6 cellular contexts compared by ENCODE assay signal in genomic region chr1:46341222-46342083, GRCh38. TPM values are rescaled to one million over a fixed set of nuclear protein-coding genes. Genes with fewer than 3 reads are reported as not detected.
DNase-seq lines count a peak whose midpoint lies in the region; ATAC-seq, FAIRE-seq and TF ChIP-seq lines count a peak whose summit lies in the region.

No MANE protein-coding gene starts in this region.

- peaks cover 14% of the 10 kb centered on the region for H3K4me1 ChIP-seq in A549
- peaks cover 7 to 9% of the 10 kb centered on the region in 2 donors for H3K4me1 ChIP-seq in kidney (ENCODE audit: control insufficient read depth in 1 of 2, insufficient read depth in 1 of 2, low read depth in 1 of 2, low read length in 2 of 2)

- H3K9ac ChIP-seq in kidney (ENCODE audit: low read length in 2 of 2), result peak overlapping the region; percentile 50 to 98

- no peak for TF ChIP-seq EP300 in A549 (IDR thresholded peaks at IDR 0.05)

- no peak for TF ChIP-seq CTCF in A549 (IDR thresholded peaks at IDR 0.05)
- TF ChIP-seq CTCF in WI38 (IDR thresholded peaks at IDR 0.05; ENCODE audit: low read depth, low read length), result no peak
- no peak for TF ChIP-seq CTCF in kidney (IDR thresholded peaks at IDR 0.05; ENCODE audit: borderline replicate concordance, extremely low read depth, insufficient read depth)

- WGBS in A549 (ENCODE audit: missing lambda C conversion rate), result 73% methylated on average over 29 of the region's 31 CpGs

- H3K9me3 ChIP-seq in A549 (no peaks in the 10 kb centered on the region), kidney (ENCODE audit: control insufficient read depth in 1 of 2, low read length in 2 of 2) (no peaks in the 10 kb centered on the region)

- no peak for DNase-seq in A549 (ENCODE audit: low read depth in 1 of 2, low spot score in 1 of 2)
- DNase-seq in kidney, result no peak
- no peak for DNase-seq in NCI-H1436 (lab: John Stamatoyannopoulos, UW)

- TF ChIP-seq POLR2A in A549 (IDR thresholded peaks at IDR 0.05; ENCODE audit: low read length), result no peak

- peak overlapping the region; percentile 99 for H3K4me2 ChIP-seq in A549

- H3K27ac ChIP-seq in A549, result peak overlapping the region; percentile 92 to 94
- H3K27ac ChIP-seq in kidney (ENCODE audit: low read depth in 2 of 2, low read length in 2 of 2), result peak overlapping the region; percentile 98

- no peak for TF ChIP-seq RAD21 in A549 (conservative IDR thresholded peaks at IDR 0.05 in 1 of 2, IDR thresholded peaks at IDR 0.05 in 1 of 2)

- ATAC-seq in A549, result no peak
- no peak for ATAC-seq in GM21360 (IDR thresholded peaks at IDR 0.05; ENCODE audit: unreplicated experiment)
- ATAC-seq in GM19467 (IDR thresholded peaks at IDR 0.05; ENCODE audit: unreplicated experiment), result no peak

- H3K4me3 ChIP-seq in A549, result peak overlapping the region; percentile 63
- H3K4me3 ChIP-seq in WI38 (ENCODE audit: low read depth, low read length), result peak overlapping the region; percentile 84
- H3K4me3 ChIP-seq in kidney (ENCODE audit: low read length in 2 of 2), result peak overlapping the region; percentile 94 to 95

- FAIRE-seq in A549 (lab: Jason Lieb, UNC) (no peak), kidney (lab: Jason Lieb, UNC) (no peak)

- CTCF ChIA-PET in A549 (lab: Yijun Ruan, JAX), result interaction anchor here (0.6 to 1.9 kb wide), 7 partner anchors 8 to 89 kb away, joined by 3 to 11 read pairs (median 3); partner anchors contain the start of genes LRRC41 and UQCRH

- intact Hi-C loops in kidney (cut with DNase I), result no loop called here

- POLR2A ChIA-PET in A549 (lab: Yijun Ruan, JAX), result interaction anchor here (0.6 to 2.0 kb wide), 2 partner anchors 18 to 38 kb away, joined by 4 to 14 read pairs; partner anchors contain the start of genes LRRC41 and UQCRH

- H3K36me3 ChIP-seq in kidney (ENCODE audit: control insufficient read depth in 1 of 2, insufficient read depth in 2 of 2, low read length in 2 of 2), result peaks cover 8 to 12% of the 10 kb centered on the region in 2 donors

TF ChIP-seq in A549, 52 proteins besides CTCF, POLR2A, EP300 and RAD21:
- TF ChIP-seq HES2 (IDR thresholded peaks at IDR 0.05) (no peak), ZC3H11A (IDR thresholded peaks at IDR 0.05) (no peak), CHD4 (IDR thresholded peaks at IDR 0.05; ENCODE audit: borderline replicate concordance) (no peak), POLR2AphosphoS2 (conservative IDR thresholded peaks at IDR 0.05; ENCODE audit: low read length) (no peak), NFE2L2 (conservative IDR thresholded peaks at IDR 0.05; ENCODE audit: low read length) (no peak), MYC (IDR thresholded peaks at IDR 0.05; ENCODE audit: borderline replicate concordance, low read length) (no peak), CBX8 (IDR thresholded peaks at IDR 0.05) (no peak), ATOH8 (CRISPR knock-in tag; IDR thresholded peaks at IDR 0.05; ENCODE audit: low read depth) (no peak), HMGXB4 (CRISPR knock-in tag; IDR thresholded peaks at IDR 0.05; ENCODE audit: borderline replicate concordance) (no peak), EHMT2 (IDR thresholded peaks at IDR 0.05; ENCODE audit: low read depth) (no peak), BCL3 (IDR thresholded peaks at IDR 0.05) (no peak), EHF (CRISPR knock-in tag; IDR thresholded peaks at IDR 0.05) (no peak), NPAS2 (CRISPR knock-in tag; IDR thresholded peaks at IDR 0.05; ENCODE audit: borderline replicate concordance) (no peak), TFCP2L1 (CRISPR knock-in tag; IDR thresholded peaks at IDR 0.05) (no peak), SREBF2 (IDR thresholded peaks at IDR 0.05) (no peak)

RNA-seq across cellular contexts. Expression of gene NSUN4, which starts 0.8 kb away (rescaled TPM):
- polyA plus RNA-seq in A549 (2011; rRNA removed) (23.3 and 30.2 TPM in 2 replicates), A549 (2017; fragmentation: RNase III; extraction: RNeasy Plus Mini Kit Qiagen cat#74134 plus additional on column Dnase treatment) (11.7 to 13.2 TPM (median 12.0 TPM) in 3 replicates), kidney (ENCODE audit: insufficient read depth, low read depth, low replicate concordance) (12.4 TPM)
- 13.6 and 16.2 TPM in 2 replicates for polyA plus RNA-seq in A549 (2012; cell fraction: cytosol; rRNA removed)
- polyA plus RNA-seq in A549 (2012; cell fraction: nucleus; rRNA removed), result 16.8 and 17.6 TPM in 2 replicates
- polyA minus RNA-seq in A549 (2011; rRNA and poly(A)+ RNA removed), result 52.7 and 57.1 TPM in 2 replicates
- 32.2 TPM for total RNA-seq in kidney

RNA-seq across cellular contexts. Expression of gene UQCRH, which starts 38.0 kb away (rescaled TPM):
- polyA plus RNA-seq in A549 (2011; rRNA removed), result 514 and 762 TPM in 2 replicates
- polyA plus RNA-seq in A549 (2012; cell fraction: cytosol; rRNA removed), result 364 and 521 TPM in 2 replicates
- 85.1 and 267 TPM in 2 replicates for polyA plus RNA-seq in A549 (2012; cell fraction: nucleus; rRNA removed)
- polyA plus RNA-seq in A549 (2017; fragmentation: RNase III; extraction: RNeasy Plus Mini Kit Qiagen cat#74134 plus additional on column Dnase treatment), result 766 to 800 TPM (median 793 TPM) in 3 replicates
- 42.5 and 56.1 TPM in 2 replicates for polyA minus RNA-seq in A549 (2011; rRNA and poly(A)+ RNA removed)
- total RNA-seq in kidney, result 188 TPM
- 850 TPM for polyA plus RNA-seq in kidney (ENCODE audit: insufficient read depth, low read depth, low replicate concordance)

RNA-seq across cellular contexts. Expression of gene LRRC41, which starts 38.0 kb away (rescaled TPM):
- polyA plus RNA-seq in A549 (2011; rRNA removed), result 28.6 and 32.5 TPM in 2 replicates
- 27.0 and 41.8 TPM in 2 replicates for polyA plus RNA-seq in A549 (2012; cell fraction: cytosol; rRNA removed)
- 57.0 and 61.6 TPM in 2 replicates for polyA plus RNA-seq in A549 (2012; cell fraction: nucleus; rRNA removed)
- 30.1 to 34.1 TPM (median 33.4 TPM) in 3 replicates for polyA plus RNA-seq in A549 (2017; fragmentation: RNase III; extraction: RNeasy Plus Mini Kit Qiagen cat#74134 plus additional on column Dnase treatment)
- 46.0 and 47.6 TPM in 2 replicates for polyA minus RNA-seq in A549 (2011; rRNA and poly(A)+ RNA removed)
- 59.6 TPM for total RNA-seq in kidney
- polyA plus RNA-seq in kidney (ENCODE audit: insufficient read depth, low read depth, low replicate concordance), result 37.4 TPM

RNA-seq across cellular contexts. Expression of gene FAAH, which starts 52.7 kb away (rescaled TPM):
- 0.66 and 1.2 TPM in 2 replicates for polyA plus RNA-seq in A549 (2011; rRNA removed)
- 1.00 and 1.2 TPM in 2 replicates for polyA plus RNA-seq in A549 (2012; cell fraction: cytosol; rRNA removed)
- 8.3 and 10.3 TPM in 2 replicates for polyA plus RNA-seq in A549 (2012; cell fraction: nucleus; rRNA removed)
- 0.98 to 1.3 TPM (median 1.2 TPM) in 3 replicates for polyA plus RNA-seq in A549 (2017; fragmentation: RNase III; extraction: RNeasy Plus Mini Kit Qiagen cat#74134 plus additional on column Dnase treatment)
- 1.2 and 1.8 TPM in 2 replicates for polyA minus RNA-seq in A549 (2011; rRNA and poly(A)+ RNA removed)
- total RNA-seq in kidney, result 39.3 TPM
- 50.7 TPM for polyA plus RNA-seq in kidney (ENCODE audit: insufficient read depth, low read depth, low replicate concordance)
